In the genomic region with DNA sequence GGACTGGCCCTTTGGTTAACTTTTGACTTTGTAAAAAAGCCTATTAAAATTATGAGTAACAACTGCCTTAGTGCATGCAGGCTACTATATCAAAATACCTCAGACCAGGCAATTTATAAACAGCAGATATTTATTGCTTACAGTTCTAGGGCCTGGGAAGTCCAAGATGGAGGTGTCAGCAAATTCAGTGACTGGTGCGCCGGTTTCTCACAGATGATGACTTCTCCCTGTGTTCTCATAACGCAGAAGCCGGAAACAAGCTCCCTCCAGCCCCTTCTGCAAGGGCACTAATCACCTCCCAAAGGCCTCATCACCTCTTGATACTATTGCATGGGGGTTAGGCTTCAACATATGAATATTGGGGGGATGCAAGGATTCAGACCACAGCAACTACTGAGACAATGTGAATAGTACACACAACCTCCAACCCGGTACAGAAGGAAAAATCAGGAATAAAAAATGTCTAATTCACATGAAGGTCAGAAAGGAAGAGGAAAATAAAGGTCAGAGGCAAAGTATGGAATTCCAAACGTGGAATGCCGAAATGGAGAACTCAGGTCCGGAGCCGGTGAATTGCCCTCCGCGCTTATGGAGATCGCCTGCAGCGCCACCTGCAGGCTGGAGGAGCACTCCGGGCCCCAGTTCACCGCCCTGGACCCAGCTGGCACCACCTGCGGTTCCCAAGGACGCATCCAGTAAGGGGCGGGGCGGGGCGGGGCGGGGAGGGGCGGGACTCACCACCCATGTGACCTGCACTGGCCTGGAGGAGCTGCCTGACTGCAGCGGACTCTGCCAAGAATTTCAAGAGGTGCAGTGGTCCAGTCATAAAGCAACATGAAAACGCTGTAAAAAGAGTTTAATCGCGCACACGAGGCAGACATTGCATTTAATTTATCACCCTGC, we compare ENCODE assay signal across 9 cellular contexts.
DNase-seq lines count a peak whose midpoint lies in the region; ATAC-seq, FAIRE-seq and TF ChIP-seq lines count a peak whose summit lies in the region.
"Had no signal": no experiment of that assay in that cellular context is flagged by ENCODE, and none has a peak within 500 bp of the region (broad histone marks: within the 10 kb centered on the region; RNA-seq: fewer than 3 reads in every experiment).

No MANE protein-coding gene starts in this region.

- 34% methylated on average over 27 of the region's 27 CpGs for WGBS in HUES64

- no peaks in the 10 kb centered on the region for H3K36me3 ChIP-seq in HUES64 (ENCODE audit: insufficient read depth, low read length)
- no peaks in the 10 kb centered on the region for H3K36me3 ChIP-seq in kidney (ENCODE audit: control insufficient read depth in 1 of 2, insufficient read depth in 2 of 2, low read length in 2 of 2)
- H3K36me3 ChIP-seq in CD8-positive, alpha-beta memory T cell (ENCODE audit: insufficient read depth, low read length): no peaks in the 10 kb centered on the region

- DNase-seq in Caki2 (ENCODE audit: low read depth) (peak; percentile 72), kidney (peak; percentile 78), COLO829 (ENCODE audit: low spot score) (no peak), middle frontal gyrus (ENCODE audit: extremely low spot score, low spot score) (no peak)
- peak; percentile 75 for DNase-seq in activated CD8-positive, alpha-beta memory T cell treated with anti-CD3 and anti-CD28 coated beads, Interleukin-2, amount 50 U/mL, for 48 hours
- DNase-seq in CD8-positive, alpha-beta memory T cell: no peak

- FAIRE-seq in kidney (lab: Jason Lieb, UNC): no peak
- FAIRE-seq: bronchial epithelial cell had no signal

- intact Hi-C loops in kidney (cut with DNase I): no loop called here

- POLR2A ChIA-PET in CD8-positive, alpha-beta memory T cell (lab: Charles Lee): no interaction called here

- no peak for TF ChIP-seq CTCF in kidney (IDR thresholded peaks at IDR 0.05; ENCODE audit: borderline replicate concordance, extremely low read depth, insufficient read depth)

- no peak overlapping the region for H3K27ac Mint-ChIP-seq in CD8-positive, alpha-beta memory T cell

- H3K4me1 Mint-ChIP-seq in CD8-positive, alpha-beta memory T cell: no peaks in the 10 kb centered on the region

- H3K36me3 Mint-ChIP-seq in CD8-positive, alpha-beta memory T cell: peaks cover 0 to 17% (median under 1%) of the 10 kb centered on the region in 3 donors

- no peaks in the 10 kb centered on the region; the same call in 1 of the 2 replicates for H3K4me1 ChIP-seq in HUES64 (ENCODE audit: insufficient read depth, low read length)
- peaks cover 0 to 2% of the 10 kb centered on the region in 2 donors for H3K4me1 ChIP-seq in kidney (ENCODE audit: control insufficient read depth in 1 of 2, insufficient read depth in 1 of 2, low read depth in 1 of 2, low read length in 2 of 2)
- no peaks in the 10 kb centered on the region for H3K4me1 ChIP-seq in CD8-positive, alpha-beta memory T cell (ENCODE audit: insufficient read depth, low read length)

- H3K27me3 Mint-ChIP-seq in CD8-positive, alpha-beta memory T cell: peaks cover 21 to 45% of the 10 kb centered on the region in 2 donors

- peak overlapping the region; percentile 11 for H3K4me3 ChIP-seq in HUES64 (ENCODE audit: low read length)
- no peak overlapping the region for H3K4me3 ChIP-seq in kidney (ENCODE audit: low read length in 2 of 2)
- H3K4me3 ChIP-seq in CD8-positive, alpha-beta memory T cell (ENCODE audit: low read length): no peak overlapping the region

- CTCF ChIA-PET in CD8-positive, alpha-beta memory T cell (lab: Charles Lee): no interaction called here

- no peaks in the 10 kb centered on the region for H3K27me3 ChIP-seq in HUES64 (ENCODE audit: insufficient read depth, low read length)
- H3K27me3 ChIP-seq in CD8-positive, alpha-beta memory T cell (ENCODE audit: insufficient read depth, low read length, poor library complexity, severe bottlenecking): peaks cover 4% of the 10 kb centered on the region

- H3K4me3 Mint-ChIP-seq in CD8-positive, alpha-beta memory T cell: no peak overlapping the region

- H3K9me3 ChIP-seq in HUES64 (ENCODE audit: insufficient read depth, low read depth, low read length) (peaks cover 10% of the 10 kb centered on the region; the same call in 1 of the 2 replicates), kidney (ENCODE audit: control insufficient read depth in 1 of 2, low read length in 2 of 2) (peaks cover 0 to 9% of the 10 kb centered on the region in 2 donors)
- no peaks in the 10 kb centered on the region for H3K9me3 ChIP-seq in CD8-positive, alpha-beta memory T cell (ENCODE audit: low read length)

- peaks cover 3 to 15% (median 13%) of the 10 kb centered on the region in 5 donors for H3K9me3 Mint-ChIP-seq in CD8-positive, alpha-beta memory T cell

- ATAC-seq in activated CD4-positive, CD25-positive, alpha-beta regulatory T cell treated with anti-CD3 and anti-CD28 coated beads, Interleukin-2, amount 50 U/mL, for 24 hours: no peak

- H3K27ac ChIP-seq in HUES64 (ENCODE audit: low read depth, low read length) (no peak overlapping the region), kidney (ENCODE audit: low read depth in 2 of 2, low read length in 2 of 2) (no peak overlapping the region)
- H3K27ac ChIP-seq in CD8-positive, alpha-beta memory T cell (ENCODE audit: low read depth, low read length): no peak overlapping the region

- in situ Hi-C loops in Caki2 (cut with HindIII; ENCODE audit: low pct_unique_long_range_greater_than_20kb, low sequenced_read_pairs): no loop called here

- H3K9ac ChIP-seq in HUES64 (ENCODE audit: low read depth, low read length) (no peak overlapping the region), kidney (ENCODE audit: low read length in 2 of 2) (no peak overlapping the region)

Comparison
In these comparisons a context has a peak if more than half of its experiments do, and no peak if none do; other contexts are left out.
1. DNase-seq: peak in Caki2 (single experiment), activated CD8-positive, alpha-beta memory T cell treated with anti-CD3 and anti-CD28 coated beads, Interleukin-2, amount 50 U/mL, for 48 hours (single experiment) and kidney (single experiment); none in COLO829 (single experiment), CD8-positive, alpha-beta memory T cell (0 of 5) and middle frontal gyrus (single experiment).